In genomic region chrX:103586314-103586646, GRCh38 we compare ENCODE assay signal across 8 cellular contexts. TPM values are rescaled to one million over a fixed set of nuclear protein-coding genes. Genes with fewer than 3 reads are reported as not detected.
DNase-seq lines count a peak whose midpoint lies in the region; ATAC-seq, FAIRE-seq and TF ChIP-seq lines count a peak whose summit lies in the region.

No MANE protein-coding gene starts in this region.

- H3K9me3 ChIP-seq in small intestine (ENCODE audit: control insufficient read depth, low read depth), result no peaks in the 10 kb centered on the region

- no peaks in the 10 kb centered on the region for H3K4me1 ChIP-seq in small intestine (ENCODE audit: control insufficient read depth in 2 of 2, insufficient read depth in 1 of 2, low read depth in 1 of 2, low read length in 1 of 2)

- DNase-seq in GM03348 (ENCODE audit: low spot score) (peak; percentile 9), kidney tubule cell (ENCODE audit: low spot score) (peak; percentile 8), DMS53 (lab: John Stamatoyannopoulos, UW) (no peak), small intestine (no peak)

- TF ChIP-seq CTCF in brain (conservative IDR thresholded peaks at IDR 0.05), result no peak

- peaks cover 5% of the 10 kb centered on the region for H3K27me3 Mint-ChIP-seq in brain

- peak overlapping the region; percentile 95 to 99 (median 97) for H3K27ac Mint-ChIP-seq in brain

- H3K27me3 ChIP-seq in small intestine (ENCODE audit: control insufficient read depth in 2 of 2, insufficient read depth in 2 of 2, low read length in 2 of 2), result no peaks in the 10 kb centered on the region

- H3K9me3 Mint-ChIP-seq in brain, result peaks cover 0 to 10% (median 5%) of the 10 kb centered on the region in 5 experiments

- no peak for FAIRE-seq in small intestine (lab: Jason Lieb, UNC)

- H3K36me3 Mint-ChIP-seq in brain, result peaks cover 37% of the 10 kb centered on the region

- H3K4me3 Mint-ChIP-seq in brain, result peak overlapping the region; percentile 93 to 99 (median 98)

- peaks cover 34% of the 10 kb centered on the region for H3K4me1 Mint-ChIP-seq in brain

- ATAC-seq in HG03432 (IDR thresholded peaks at IDR 0.05; ENCODE audit: unreplicated experiment) (peak; percentile 44), HG02885 (IDR thresholded peaks at IDR 0.05; ENCODE audit: poor library complexity, unreplicated experiment) (no peak)

- H3K4me3 ChIP-seq in small intestine (ENCODE audit: low read depth in 1 of 2, low read length in 2 of 2), result peak overlapping the region in 1 of 2 donors; percentile 66

- H3K27ac ChIP-seq in temporal lobe (ENCODE audit: low read depth, low read length) (peak overlapping the region; percentile 1), small intestine (ENCODE audit: low read depth in 1 of 2, low read length in 1 of 2) (peak overlapping the region in 1 of 2 donors; percentile 88)

- no peaks in the 10 kb centered on the region for H3K36me3 ChIP-seq in small intestine (ENCODE audit: control insufficient read depth in 2 of 2, insufficient read depth in 2 of 2, low read length in 2 of 2)

- 17 to 34% (median 20%) methylated on average over 3 to 5 of the region's 5 CpGs for WGBS in small intestine, 3 donors

RNA-seq across cellular contexts. Expression of gene TCEAL4, which starts 1.0 kb away (rescaled TPM):
- 126 TPM for polyA plus RNA-seq in brain (ENCODE audit: insufficient read depth, low read depth, low replicate concordance)
- total RNA-seq in temporal lobe, result 45.7 TPM
- polyA plus RNA-seq in small intestine, result 10 to 100 TPM; 13.0 to 86.8 (median 40.3) TPM

RNA-seq across cellular contexts. Expression of gene TCEAL3, which starts 21.5 kb away (rescaled TPM):
- 111 TPM for polyA plus RNA-seq in brain (ENCODE audit: insufficient read depth, low read depth, low replicate concordance)
- total RNA-seq in temporal lobe, result 12.8 TPM
- polyA plus RNA-seq in small intestine, result 10 to 100 TPM in 2 of 3 donors, 1 to 10 TPM in 1; 2.2 to 18.6 (median 12.7) TPM

RNA-seq across cellular contexts. Expression of gene TCEAL1, which starts 42.5 kb away (rescaled TPM):
- polyA plus RNA-seq in brain (ENCODE audit: insufficient read depth, low read depth, low replicate concordance), result 28.5 TPM
- 36.9 TPM for total RNA-seq in temporal lobe
- polyA plus RNA-seq in small intestine, result 10 to 100 TPM; 17.9 to 33.0 (median 23.2) TPM

Comparison
In these comparisons a context has a peak if more than half of its experiments do, and no peak if none do; other contexts are left out.
1. DNase-seq: peak in GM03348 (single experiment) and kidney tubule cell (single experiment); none in DMS53 (single experiment) and small intestine (single experiment).